ENCODE assay signal across 1 cellular context in the genomic region with DNA sequence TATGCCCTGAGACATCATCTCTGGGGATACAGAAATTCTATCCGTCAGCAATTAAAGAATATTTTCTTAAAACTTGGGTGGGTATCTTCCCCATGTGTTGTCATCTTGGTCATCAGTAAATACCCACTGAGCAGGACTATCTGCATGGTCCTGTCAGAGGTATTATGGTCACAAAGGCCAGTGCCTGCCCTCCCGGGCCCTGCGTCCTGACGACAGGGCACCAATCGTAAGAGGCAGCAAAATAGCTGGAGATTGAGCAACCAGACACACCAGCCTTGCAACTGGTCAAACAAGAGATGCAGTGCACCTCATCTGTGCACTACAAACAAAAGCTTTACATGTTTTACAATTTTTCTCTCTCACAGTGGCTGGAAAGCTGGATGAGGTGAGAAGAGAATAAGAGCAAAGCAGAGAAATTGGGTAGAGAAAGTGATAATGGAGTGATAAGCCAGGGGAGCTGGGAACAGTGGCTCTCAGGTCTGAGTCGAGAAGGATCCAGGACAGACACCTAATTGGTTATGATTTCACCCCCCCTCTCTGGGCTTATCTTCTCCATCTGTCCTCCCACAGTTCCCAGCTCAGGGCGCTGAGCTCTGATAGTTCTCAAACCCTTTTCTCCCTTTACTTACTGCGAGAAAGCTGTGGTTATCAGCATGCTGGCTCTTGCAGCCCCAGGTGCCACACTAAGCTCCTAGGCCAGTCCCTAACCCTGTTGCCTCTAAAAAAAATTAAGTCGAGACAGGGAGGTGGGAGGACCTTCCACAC.
TF ChIP-seq lines count a peak whose summit lies in the region.

No MANE protein-coding gene starts in this region.

TF ChIP-seq in HEK293, 187 proteins besides CTCF, POLR2A, EP300 and RAD21 (continued from another document):
- TF ChIP-seq, protein P1, sequence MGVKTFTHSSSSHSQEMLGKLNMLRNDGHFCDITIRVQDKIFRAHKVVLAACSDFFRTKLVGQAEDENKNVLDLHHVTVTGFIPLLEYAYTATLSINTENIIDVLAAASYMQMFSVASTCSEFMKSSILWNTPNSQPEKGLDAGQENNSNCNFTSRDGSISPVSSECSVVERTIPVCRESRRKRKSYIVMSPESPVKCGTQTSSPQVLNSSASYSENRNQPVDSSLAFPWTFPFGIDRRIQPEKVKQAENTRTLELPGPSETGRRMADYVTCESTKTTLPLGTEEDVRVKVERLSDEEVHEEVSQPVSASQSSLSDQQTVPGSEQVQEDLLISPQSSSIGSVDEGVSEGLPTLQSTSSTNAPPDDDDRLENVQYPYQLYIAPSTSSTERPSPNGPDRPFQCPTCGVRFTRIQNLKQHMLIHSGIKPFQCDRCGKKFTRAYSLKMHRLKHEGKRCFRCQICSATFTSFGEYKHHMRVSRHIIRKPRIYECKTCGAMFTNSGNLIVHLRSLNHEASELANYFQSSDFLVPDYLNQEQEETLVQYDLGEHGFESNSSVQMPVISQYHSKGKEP (tag by site-specific recombination; IDR thresholded peaks at IDR 0.05) = 0 out of 2 replicates have a peak, but pooled peaks have one; percentile 20
- TF ChIP-seq ZNF785 (tag by site-specific recombination; IDR thresholded peaks at IDR 0.05) (no peak), ZFHX2 (tag by site-specific recombination; conservative IDR thresholded peaks at IDR 0.05) (peak; percentile 40), PRDM1 (tag by site-specific recombination; IDR thresholded peaks at IDR 0.05) (peak; percentile 81), ZNF600 (tag by site-specific recombination; IDR thresholded peaks at IDR 0.05) (0 out of 2 replicates have a peak, but pooled peaks have one; percentile 12), EGR2 (tag by site-specific recombination; IDR thresholded peaks at IDR 0.05; ENCODE audit: low read depth) (peak; percentile 22; the same call in 1 of the 2 replicates), ZBTB17 (tag by site-specific recombination; IDR thresholded peaks at IDR 0.05) (0 out of 2 replicates have a peak, but pooled peaks have one; percentile 12)
